In the genomic region with DNA sequence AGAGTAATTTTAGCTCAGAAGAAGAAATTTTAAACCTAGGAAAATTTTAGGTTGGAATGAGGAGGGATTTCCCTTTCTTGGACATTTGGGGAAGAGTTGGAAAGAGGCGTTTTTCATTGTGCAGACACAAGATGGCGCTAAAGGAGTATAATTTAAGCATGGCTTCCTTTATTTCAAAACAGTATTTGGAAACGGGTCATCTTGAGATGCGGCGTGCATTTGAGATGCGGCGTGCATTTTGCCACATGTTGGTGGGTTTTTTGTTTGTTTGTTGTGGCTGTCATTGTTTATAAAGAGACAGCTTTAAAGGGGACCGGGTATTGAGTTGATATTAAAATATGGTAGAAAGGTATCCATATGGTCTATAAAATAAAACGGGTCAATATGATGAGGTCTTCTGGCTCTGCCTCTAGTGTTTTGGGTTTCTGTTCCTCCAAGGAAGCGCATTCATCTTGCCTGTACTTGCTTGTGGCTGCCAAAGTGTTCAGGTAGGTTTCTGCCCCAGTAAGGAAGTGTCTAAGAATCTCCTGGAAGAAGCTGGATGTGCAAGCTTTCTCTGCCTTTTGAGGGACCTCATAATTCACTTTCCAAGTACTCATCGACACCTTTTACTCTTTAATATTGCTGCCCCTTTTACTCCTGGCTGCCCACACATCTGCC, we compare ENCODE assay signal across 8 cellular contexts.
DNase-seq lines count a peak whose midpoint lies in the region; ATAC-seq and TF ChIP-seq lines count a peak whose summit lies in the region.

No MANE protein-coding gene starts in this region.

- DNase-seq in stimulated activated CD4-positive, alpha-beta T cell treated with anti-CD3 and anti-CD28 coated beads, Interleukin-1b, Interleukin-23, amount 100 ng/mL, for 48 hours, result peak; percentile 6
- DNase-seq in stimulated activated CD4-positive, alpha-beta T cell treated with anti-CD3 and anti-CD28 coated beads, Interleukin-12 subunit alpha, Interleukin-12 subunit beta, amount 100 ng/mL, for 4 hours, result no peak
- DNase-seq in LNCaP clone FGC (ENCODE audit: low read depth), result no peak
- peak; percentile 59 for DNase-seq in RWPE1 (ENCODE audit: low spot score)
- peak in 1 of 2 donors; percentile 18 for DNase-seq in breast epithelium (ENCODE audit: low spot score in 2 of 2)
- DNase-seq in kidney tubule cell (ENCODE audit: low spot score), result peak; percentile 64
- DNase-seq in stomach, result no peak

- TF ChIP-seq POLR2A in breast epithelium (IDR thresholded peaks at IDR 0.05), result no peak
- no peak for TF ChIP-seq POLR2A in stomach (IDR thresholded peaks at IDR 0.05)

- 14 to 19% (median 17%) methylated on average over 11 of the region's 11 CpGs for WGBS in stomach, 5 donors

- POLR2A ChIA-PET in RWPE1 (lab: Yijun Ruan, JAX; ENCODE audit: low non-redundant PET), result no interaction called here

- TF ChIP-seq CTCF in LNCaP clone FGC (IDR thresholded peaks at IDR 0.05; ENCODE audit: control insufficient read depth, extremely low read depth, insufficient read depth) (peak; percentile 64), RWPE1 (conservative IDR thresholded peaks at IDR 0.05; ENCODE audit: low read depth) (peak; percentile 72), breast epithelium (IDR thresholded peaks at IDR 0.05) (peak; percentile 44 to 60 (median 57)), stomach (IDR thresholded peaks at IDR 0.05) (peak in 4 of 7 experiments; percentile 29 to 53 (median 42))

- no peak for TF ChIP-seq EP300 in stomach (IDR thresholded peaks at IDR 0.05)

- H3K4me1 ChIP-seq in breast epithelium (no peaks in the 10 kb centered on the region), stomach (peaks cover 0 to 3% (median 0%) of the 10 kb centered on the region in 4 donors)

- H3K9me3 ChIP-seq in breast epithelium, result no peaks in the 10 kb centered on the region
- H3K9me3 ChIP-seq in stomach, result no peaks in the 10 kb centered on the region

- CTCF ChIA-PET in RWPE1 (lab: Yijun Ruan, JAX), result interaction anchor here (0.6 to 1.5 kb wide), 11 partner anchors 9 to 1020 kb away, joined by 3 to 7 read pairs (median 4); no protein-coding TSS in a partner anchor

- H3K27me3 ChIP-seq in breast epithelium (no peaks in the 10 kb centered on the region), stomach (peaks cover 0 to 21% (median 0%) of the 10 kb centered on the region in 3 donors)

- intact Hi-C loops in breast epithelium (cut with DNase I; ENCODE audit: low total_unique reads) (no loop called here), stomach (cut with DNase I; ENCODE audit: low total_unique reads) (loop anchor here (10.0 kb wide), 1 partner anchor 210 kb away; no protein-coding TSS in a partner anchor)

- H3K4me3 ChIP-seq in LNCaP clone FGC (ENCODE audit: low read depth, low read length), result no peak overlapping the region
- peak overlapping the region in 2 of 3 donors; percentile 23 to 52 for H3K4me3 ChIP-seq in breast epithelium
- H3K4me3 ChIP-seq in stomach, result no peak overlapping the region

- H3K36me3 ChIP-seq in breast epithelium, result no peaks in the 10 kb centered on the region
- H3K36me3 ChIP-seq in stomach, result no peaks in the 10 kb centered on the region

- no peak for ATAC-seq in GM18502 (IDR thresholded peaks at IDR 0.05; ENCODE audit: poor library complexity, unreplicated experiment)

- H3K27ac ChIP-seq in RWPE1 (no peak overlapping the region), breast epithelium (no peak overlapping the region), stomach (no peak overlapping the region)

Comparison
In these comparisons a context has a peak if more than half of its experiments do, and no peak if none do; other contexts are left out.
1. DNase-seq: peak in stimulated activated CD4-positive, alpha-beta T cell treated with anti-CD3 and anti-CD28 coated beads, Interleukin-1b, Interleukin-23, amount 100 ng/mL, for 48 hours (single experiment), RWPE1 (single experiment) and kidney tubule cell (single experiment); none in stimulated activated CD4-positive, alpha-beta T cell treated with anti-CD3 and anti-CD28 coated beads, Interleukin-12 subunit alpha, Interleukin-12 subunit beta, amount 100 ng/mL, for 4 hours (single experiment), LNCaP clone FGC (single experiment) and stomach (single experiment).
2. H3K4me3 ChIP-seq: peak in breast epithelium (2 of 3); none in LNCaP clone FGC (single experiment) and stomach (0 of 4).
3. Peak in every context shown above with its lines, with median percentiles within 50 percentile points of each other: CTCF ChIP-seq.